ENCODE assay signal across 8 cellular contexts in genomic region chr1:205775015-205775716, GRCh38. TPM values are rescaled to one million over a fixed set of nuclear protein-coding genes. Genes with fewer than 3 reads are reported as not detected.
A peak's percentile ranks its signal among the peaks of the same experiment; 100 is the strongest.
DNase-seq lines count a peak whose midpoint lies in the region; ATAC-seq, FAIRE-seq and TF ChIP-seq lines count a peak whose summit lies in the region.

Gene RAB29, minus strand, starts transcription at chr1:205775482. Its CDS starts 526 bp downstream, at chr1:205774956.

- ATAC-seq in HG03457 (IDR thresholded peaks at IDR 0.05; ENCODE audit: unreplicated experiment) (peak; percentile 62), HepG2 (peak; percentile 96)

- intact Hi-C loops in HepG2 (cut with micrococcal nuclease; ENCODE audit: unreplicated experiment) = no loop called here

- no peaks in the 10 kb centered on the region for H4K20me1 ChIP-seq in HepG2 (ENCODE audit: insufficient read depth, low read length)

- peak within 1 kb of the TSS; percentile 96 for H3K4me2 ChIP-seq in HepG2 (ENCODE audit: low read depth, low read length)

- no peaks in the 10 kb centered on the region for H3K36me3 ChIP-seq in BE2C
- H3K36me3 ChIP-seq in HepG2 (replicated peaks in 1 of 2; ENCODE audit: control insufficient read depth in 1 of 2, insufficient read depth in 2 of 2, low read length in 2 of 2) = no peaks in the 10 kb centered on the region

- H3K27me3 ChIP-seq in BE2C = no peaks in the 10 kb centered on the region; the same call in 1 of the 2 replicates
- peaks cover 0 to 8% of the 10 kb centered on the region in 2 experiments; a peak in 2 of 5 replicates for H3K27me3 ChIP-seq in HepG2 (ENCODE audit: control insufficient read depth in 1 of 2, insufficient read depth in 2 of 2, low read length in 2 of 2)

- DNase-seq in BE2C (peak; percentile 82), GM19240 (ENCODE audit: insufficient read length, low spot score) (peak; percentile 76), NCI-H69 (lab: John Stamatoyannopoulos, UW) (peak; percentile 87), dermis microvascular lymphatic vessel endothelial cell (ENCODE audit: low read depth in 2 of 2) (peak; percentile 66 to 79), HepG2 (ENCODE audit: low spot score) (peak; percentile 59)
- peak; percentile 80 for DNase-seq in activated CD4-positive, alpha-beta T cell treated with anti-CD3 and anti-CD28 coated beads, Interleukin-2, amount 50 U/mL, for 1 hour
- DNase-seq in stimulated activated CD4-positive, alpha-beta T cell treated with anti-CD3 and anti-CD28 coated beads, Interleukin-2, amount 100 ng/mL, for 48 hours = peak; percentile 68 to 73

- TF ChIP-seq EP300 in HepG2 (IDR thresholded peaks at IDR 0.05; ENCODE audit: low read depth in 2 of 2, low read length in 2 of 2) (no peak), HepG2 (CRISPR knock-in tag; IDR thresholded peaks at IDR 0.05; ENCODE audit: borderline replicate concordance) (no peak)

- peak; percentile 93 for FAIRE-seq in HepG2 (lab: Jason Lieb, UNC)

- BruUV-seq in HepG2 (replicated peaks; lab: Mats Ljungman, UMichigan) = no TSS peak

- in situ Hi-C loops in HepG2 (cut with HindIII; ENCODE audit: extremely low pct_ligation_motif_present, low pct_unique_long_range_greater_than_20kb) = no loop called here

- no peak; a peak in 1 of 4 replicates for TF ChIP-seq POLR2A in HepG2 (IDR thresholded peaks at IDR 0.05; ENCODE audit: insufficient read depth in 1 of 2, low read depth in 2 of 2, low read length in 2 of 2)

- H3K4me3 ChIP-seq in BE2C (ENCODE audit: low read depth, low read length) (peak within 1 kb of the TSS; percentile 86), HepG2 (replicated peaks in 1 of 3; ENCODE audit: insufficient read depth in 1 of 3, low read depth in 2 of 3, low read length in 3 of 3) (peak within 1 kb of the TSS; percentile 65 to 93 (median 81))

- TF ChIP-seq CTCF in BE2C (IDR thresholded peaks at IDR 0.05; ENCODE audit: low read depth, low read length) = no peak
- TF ChIP-seq CTCF in HepG2 (CRISPR knock-in tag; IDR thresholded peaks at IDR 0.05) = no peak; the same call in 1 of the 2 replicates

- H3K9me3 ChIP-seq in BE2C (no peaks in the 10 kb centered on the region), HepG2 (ENCODE audit: low read length) (no peaks in the 10 kb centered on the region)

- H3K79me2 ChIP-seq in HepG2 (ENCODE audit: insufficient read depth, low read length) = no peaks in the 10 kb centered on the region

- H2AFZ ChIP-seq in HepG2 (ENCODE audit: low read length) = peak within 1 kb of the TSS; percentile 56

- no peaks in the 10 kb centered on the region for H3K4me1 ChIP-seq in BE2C
- peaks cover 22% of the 10 kb centered on the region for H3K4me1 ChIP-seq in HepG2 (ENCODE audit: insufficient read depth, low read length)

- peak within 1 kb of the TSS; percentile 55 for H3K9ac ChIP-seq in HepG2 (ENCODE audit: insufficient read depth, low read depth, low read length)

- no peak within 1 kb of the TSS for H3K27ac ChIP-seq in HepG2 (ENCODE audit: extremely low read length, insufficient read depth, low read length)

- CTCF ChIA-PET in HepG2 (lab: Yijun Ruan, JAX; ENCODE audit: low intra/inter-chr PET ratio, low total read pairs) = no interaction called here

- 0% methylated on average over 11 of the region's 40 CpGs for WGBS in HepG2 (ENCODE audit: low lambda C conversion rate)

- TF ChIP-seq RAD21 in HepG2 (CRISPR knock-in tag; IDR thresholded peaks at IDR 0.05) = 0 out of 2 replicates have a peak, but pooled peaks have one; percentile 17

- POLR2A ChIA-PET in HepG2 (lab: Yijun Ruan, JAX) = interaction anchor here (1.0 to 3.5 kb wide), 3 partner anchors 10 to 26 kb away, joined by 3 to 21 read pairs (median 4); partner anchors contain the start of gene NUCKS1

TF ChIP-seq in HepG2, 621 proteins besides CTCF, POLR2A, EP300 and RAD21 (continues in another document):
- TF ChIP-seq ZSCAN30 (CRISPR knock-in tag; IDR thresholded peaks at IDR 0.05) (no peak), ZFP62 (CRISPR knock-in tag; IDR thresholded peaks at IDR 0.05) (no peak), ZNF30 (CRISPR knock-in tag; IDR thresholded peaks at IDR 0.05) (no peak), POLR2AphosphoS5 (IDR thresholded peaks at IDR 0.05; ENCODE audit: low read depth, low read length) (0 out of 2 replicates have a peak, but pooled peaks have one; percentile 26), DBP (CRISPR knock-in tag; IDR thresholded peaks at IDR 0.05; ENCODE audit: not compliant biosample characterization) (no peak), HINFP (CRISPR knock-in tag; IDR thresholded peaks at IDR 0.05; ENCODE audit: low read depth) (no peak), ZNF12 (CRISPR knock-in tag; IDR thresholded peaks at IDR 0.05) (no peak), HCFC1 (IDR thresholded peaks at IDR 0.05; ENCODE audit: low read depth, low read length) (peak; percentile 95), MTF1 (CRISPR knock-in tag; IDR thresholded peaks at IDR 0.05) (no peak), MYC (CRISPR knock-in tag; IDR thresholded peaks at IDR 0.05; ENCODE audit: borderline replicate concordance) (peak; percentile 36; the same call in 1 of the 2 replicates), MIER3 (CRISPR knock-in tag; IDR thresholded peaks at IDR 0.05; ENCODE audit: borderline replicate concordance) (no peak), FLYWCH1 (CRISPR knock-in tag; IDR thresholded peaks at IDR 0.05) (no peak), MLXIP (CRISPR knock-in tag; IDR thresholded peaks at IDR 0.05; ENCODE audit: borderline replicate concordance) (no peak), NFYC (CRISPR knock-in tag; IDR thresholded peaks at IDR 0.05) (peak; percentile 58)

RNA-seq across cellular contexts. Expression of gene RAB29, which starts in this region (rescaled TPM):
- 11.6 TPM for polyA plus RNA-seq in BE2C (2012; ENCODE audit: insufficient read depth, insufficient read length, low read depth)
- total RNA-seq in dermis microvascular lymphatic vessel endothelial cell (18.1 and 30.8 TPM in 2 replicates), HepG2 (2016; rRNA removed; fragmentation: Illumina TruSeq; extraction: Trizol) (10.1 and 13.1 TPM in 2 replicates)
- total RNA-seq in HepG2 (2016; cell fraction: cytosol; rRNA removed; fragmentation: Illumina TruSeq; extraction: Trizol; ENCODE audit: low read depth) = 2.2 and 3.1 TPM in 2 replicates
- 10.3 and 12.9 TPM in 2 replicates for total RNA-seq in HepG2 (2016; cell fraction: insoluble cytoplasmic fraction; rRNA removed; fragmentation: Illumina TruSeq; extraction: Trizol)
- 5.6 and 7.8 TPM in 2 replicates for total RNA-seq in HepG2 (2016; cell fraction: membrane; rRNA removed; fragmentation: Illumina TruSeq; extraction: Trizol)
- total RNA-seq in HepG2 (2016; cell fraction: nucleus; rRNA removed; fragmentation: Illumina TruSeq; extraction: Trizol) = 4.6 and 6.6 TPM in 2 replicates
- 8.7 and 10.0 TPM in 2 replicates for polyA plus RNA-seq in HepG2 (2011; rRNA removed)
- polyA plus RNA-seq in HepG2 (2011; cell fraction: cytosol; rRNA removed) = 6.9 and 9.3 TPM in 2 replicates
- polyA plus RNA-seq in HepG2 (2011; cell fraction: nucleus; rRNA removed) = 4.6 and 5.0 TPM in 2 replicates
- 8.7 TPM in 2 replicates for polyA plus RNA-seq in HepG2 (2012)
- 1.3 and 1.8 TPM in 2 replicates for polyA plus RNA-seq in HepG2 (2016; cell fraction: cytosol; fragmentation: Illumina TruSeq; extraction: Trizol; ENCODE audit: low read depth)
- 13.6 and 13.7 TPM in 2 replicates for polyA plus RNA-seq in HepG2 (2016; cell fraction: insoluble cytoplasmic fraction; fragmentation: Illumina TruSeq; extraction: Trizol; ENCODE audit: low read depth)
- polyA plus RNA-seq in HepG2 (2016; cell fraction: membrane; fragmentation: Illumina TruSeq; extraction: Trizol; ENCODE audit: low read depth) = 4.8 TPM in 2 replicates
- polyA plus RNA-seq in HepG2 (2016; cell fraction: nucleus; fragmentation: Illumina TruSeq; extraction: Trizol; ENCODE audit: insufficient read depth, low read depth) = 10.6 and 12.0 TPM in 2 replicates
- 6.1 and 20.5 TPM in 2 replicates for polyA minus RNA-seq in HepG2 (2011; rRNA and poly(A)+ RNA removed; ENCODE audit: low replicate concordance)
- polyA minus RNA-seq in HepG2 (2011; cell fraction: cytosol; rRNA and poly(A)+ RNA removed) = 4.6 and 5.8 TPM in 2 replicates
- polyA minus RNA-seq in HepG2 (2011; cell fraction: nucleus; rRNA and poly(A)+ RNA removed) = 3.3 and 3.6 TPM in 2 replicates
